1 cellular context compared by ENCODE assay signal in genomic region chr2:74835831-74836674, GRCh38.
TF ChIP-seq lines count a peak whose summit lies in the region.

No MANE protein-coding gene starts in this region.

TF ChIP-seq in HepG2, 621 proteins besides CTCF, POLR2A, EP300 and RAD21 (continued from another document):
- TF ChIP-seq E2F1 (CRISPR knock-in tag; IDR thresholded peaks at IDR 0.05) (no peak), ZFP62 (CRISPR knock-in tag; IDR thresholded peaks at IDR 0.05) (no peak), ZMYM3 (CRISPR knock-in tag; IDR thresholded peaks at IDR 0.05) (no peak), FOSL2 (CRISPR knock-in tag; IDR thresholded peaks at IDR 0.05) (no peak), SRF (IDR thresholded peaks at IDR 0.05; ENCODE audit: low read depth, low read length) (no peak), TFDP2 (CRISPR knock-in tag; IDR thresholded peaks at IDR 0.05) (no peak), TFDP1 (CRISPR knock-in tag; IDR thresholded peaks at IDR 0.05; ENCODE audit: borderline replicate concordance) (no peak), TP53 (CRISPR knock-in tag; conservative IDR thresholded peaks at IDR 0.05) (no peak), ZBTB20 (CRISPR knock-in tag; IDR thresholded peaks at IDR 0.05; ENCODE audit: borderline replicate concordance, low read depth) (no peak), ZNF546 (CRISPR knock-in tag; conservative IDR thresholded peaks at IDR 0.05) (no peak), ADNP (CRISPR knock-in tag; IDR thresholded peaks at IDR 0.05) (no peak), GLI4 (CRISPR knock-in tag; IDR thresholded peaks at IDR 0.05; ENCODE audit: borderline replicate concordance) (no peak), SMYD3 (CRISPR knock-in tag; IDR thresholded peaks at IDR 0.05) (peak; percentile 51; the same call in 1 of the 2 replicates)
